Comparison of ENCODE assay signal across 29 cellular contexts in genomic region chr16:71246309-71246708, GRCh38. TPM values are rescaled to one million over a fixed set of nuclear protein-coding genes. Genes with fewer than 3 reads are reported as not detected.
"Had no signal": no experiment of that assay in that cellular context is flagged by ENCODE, and none has a peak within 500 bp of the region (broad histone marks: within the 10 kb centered on the region; RNA-seq: fewer than 3 reads in every experiment).

No MANE protein-coding gene starts in this region.

- H3K36me3 Mint-ChIP-seq: stimulated activated effector memory CD8-positive, alpha-beta T cell treated with anti-CD3 and anti-CD28 coated beads, Interleukin-12 subunit alpha, Interleukin-12 subunit beta, amount 100 ng/mL, for 72 hours; stimulated activated memory B cell treated with anti-CD40 and anti-IgM and Interleukin-4, amounts not matched to agents 10 μg/mL and 1 μg/mL and 100 μg/mL, for 72 hours; stimulated activated naive B cell treated with anti-CD40 and anti-IgM and Interleukin-4, amounts not matched to agents 10 μg/mL and 1 μg/mL and 100 μg/mL, for 72 hours; type B pancreatic cell had no signal

- H3K4me1 ChIP-seq: stomach, suprapubic skin, testis, thyroid gland, tibial artery, tibial nerve, transverse colon, upper lobe of right lung, uterus had no signal

- H3K4me3 Mint-ChIP-seq: stimulated activated effector memory CD8-positive, alpha-beta T cell treated with anti-CD3 and anti-CD28 coated beads, Interleukin-12 subunit alpha, Interleukin-12 subunit beta, amount 100 ng/mL, for 72 hours; stimulated activated memory B cell treated with anti-CD40 and anti-IgM and Interleukin-4, amounts not matched to agents 10 μg/mL and 1 μg/mL and 100 μg/mL, for 72 hours; stimulated activated naive B cell treated with anti-CD40 and anti-IgM and Interleukin-4, amounts not matched to agents 10 μg/mL and 1 μg/mL and 100 μg/mL, for 72 hours; stimulated activated naive CD8-positive, alpha-beta T cell treated with anti-CD3 and anti-CD28 coated beads, Interleukin-15, amount 100 ng/mL, for 72 hours; stimulated activated naive CD8-positive, alpha-beta T cell treated with anti-CD3 and anti-CD28 coated beads, Interleukin-15, Interleukin-2, amounts not matched to agents 100 ng/mL and 50 ng/mL, for 24 hours; type B pancreatic cell had no signal

- H3K27me3 Mint-ChIP-seq: stimulated activated naive CD8-positive, alpha-beta T cell treated with anti-CD3 and anti-CD28 coated beads, Interleukin-15, amount 100 ng/mL, for 72 hours; stimulated activated naive CD8-positive, alpha-beta T cell treated with anti-CD3 and anti-CD28 coated beads, Interleukin-15, Interleukin-2, amounts not matched to agents 100 ng/mL and 50 ng/mL, for 24 hours had no signal

- H3K4me3 ChIP-seq: stomach, suprapubic skin, testis, thoracic aorta, thyroid gland, tibial artery, tibial nerve, transverse colon, upper lobe of left lung, upper lobe of right lung, uterus, vagina had no signal

- H3K27me3 ChIP-seq: stomach, suprapubic skin, testis, thyroid gland, tibial artery, tibial nerve, transverse colon, upper lobe of left lung, upper lobe of right lung, uterus, vagina had no signal

- ATAC-seq: stimulated activated effector memory CD8-positive, alpha-beta T cell treated with anti-CD3 and anti-CD28 coated beads, Interleukin-12 subunit alpha, Interleukin-12 subunit beta, amount 100 ng/mL, for 72 hours; stimulated activated memory B cell treated with anti-CD40 and anti-IgM and Interleukin-4, amounts not matched to agents 10 μg/mL and 1 μg/mL and 100 μg/mL, for 72 hours; stimulated activated naive B cell treated with anti-CD40 and anti-IgM and Interleukin-4, amounts not matched to agents 10 μg/mL and 1 μg/mL and 100 μg/mL, for 72 hours; stimulated activated naive CD8-positive, alpha-beta T cell treated with anti-CD3 and anti-CD28 coated beads, Interleukin-15, amount 100 ng/mL, for 72 hours; stimulated activated naive CD8-positive, alpha-beta T cell treated with anti-CD3 and anti-CD28 coated beads, Interleukin-15, Interleukin-2, amounts not matched to agents 100 U/mL and 50 U/mL, for 24 hours; upper lobe of right lung had no signal

- H3K9me3 Mint-ChIP-seq: stimulated activated effector memory CD8-positive, alpha-beta T cell treated with anti-CD3 and anti-CD28 coated beads, Interleukin-12 subunit alpha, Interleukin-12 subunit beta, amount 100 ng/mL, for 72 hours; stimulated activated memory B cell treated with anti-CD40 and anti-IgM and Interleukin-4, amounts not matched to agents 10 μg/mL and 1 μg/mL and 100 μg/mL, for 72 hours; stimulated activated naive B cell treated with anti-CD40 and anti-IgM and Interleukin-4, amounts not matched to agents 10 μg/mL and 1 μg/mL and 100 μg/mL, for 72 hours; stimulated activated naive CD8-positive, alpha-beta T cell treated with anti-CD3 and anti-CD28 coated beads, Interleukin-15, amount 100 ng/mL, for 72 hours; stimulated activated naive CD8-positive, alpha-beta T cell treated with anti-CD3 and anti-CD28 coated beads, Interleukin-15, Interleukin-2, amounts not matched to agents 100 ng/mL and 50 ng/mL, for 24 hours had no signal

- H3K4me1 Mint-ChIP-seq: stimulated activated effector memory CD8-positive, alpha-beta T cell treated with anti-CD3 and anti-CD28 coated beads, Interleukin-12 subunit alpha, Interleukin-12 subunit beta, amount 100 ng/mL, for 72 hours; stimulated activated memory B cell treated with anti-CD40 and anti-IgM and Interleukin-4, amounts not matched to agents 10 μg/mL and 1 μg/mL and 100 μg/mL, for 72 hours; stimulated activated naive B cell treated with anti-CD40 and anti-IgM and Interleukin-4, amounts not matched to agents 10 μg/mL and 1 μg/mL and 100 μg/mL, for 72 hours; stimulated activated naive CD8-positive, alpha-beta T cell treated with anti-CD3 and anti-CD28 coated beads, Interleukin-15, amount 100 ng/mL, for 72 hours had no signal

- DNase-seq: stimulated activated CD4-positive, alpha-beta T cell treated with anti-CD3 and anti-CD28 coated beads, Interleukin-2, amount 100 ng/mL, for 48 hours; stimulated activated CD4-positive, alpha-beta T cell treated with anti-CD3 and anti-CD28 coated beads, Interleukin-4, amount 100 ng/mL, for 1 hour; stimulated activated CD4-positive, alpha-beta T cell treated with anti-CD3 and anti-CD28 coated beads, Interleukin-4, amount 100 ng/mL, for 24 hours; stimulated activated CD4-positive, alpha-beta T cell treated with anti-CD3 and anti-CD28 coated beads, Interleukin-4, amount 100 ng/mL, for 4 hours; stimulated activated CD8-positive, alpha-beta memory T cell treated with anti-CD3 and anti-CD28 coated beads, Interleukin-4, amount 100 ng/mL, for 48 hours; stimulated activated naive B cell treated with anti-CD40 and anti-IgM and Interleukin-4, amounts not matched to agents 10 μg/mL and 1 μg/mL and 100 μg/mL, for 72 hours; stimulated activated naive CD4-positive, alpha-beta T cell; stimulated activated naive CD4-positive, alpha-beta T cell treated with Interleukin-2 at 50 U/mL for 16 hours; stimulated activated naive CD8-positive, alpha-beta T cell treated with anti-CD3 and anti-CD28 coated beads, Interleukin-15, amount 100 ng/mL, for 72 hours; stimulated activated naive CD8-positive, alpha-beta T cell treated with anti-CD3 and anti-CD28 coated beads, Interleukin-15, Interleukin-2, amounts not matched to agents 100 U/mL and 50 U/mL, for 24 hours; stomach; substantia nigra; testis; thyroid gland; tibial artery; transverse colon; trophoblast cell; upper lobe of left lung; upper lobe of right lung; uterus had no signal

- H3K27ac Mint-ChIP-seq: stimulated activated effector memory CD8-positive, alpha-beta T cell treated with anti-CD3 and anti-CD28 coated beads, Interleukin-12 subunit alpha, Interleukin-12 subunit beta, amount 100 ng/mL, for 72 hours; stimulated activated memory B cell treated with anti-CD40 and anti-IgM and Interleukin-4, amounts not matched to agents 10 μg/mL and 1 μg/mL and 100 μg/mL, for 72 hours; stimulated activated naive B cell treated with anti-CD40 and anti-IgM and Interleukin-4, amounts not matched to agents 10 μg/mL and 1 μg/mL and 100 μg/mL, for 72 hours; stimulated activated naive CD8-positive, alpha-beta T cell treated with anti-CD3 and anti-CD28 coated beads, Interleukin-15, amount 100 ng/mL, for 72 hours; stimulated activated naive CD8-positive, alpha-beta T cell treated with anti-CD3 and anti-CD28 coated beads, Interleukin-15, Interleukin-2, amounts not matched to agents 100 ng/mL and 50 ng/mL, for 24 hours; type B pancreatic cell had no signal

- FAIRE-seq: urothelium cell line had no signal

- H3K36me3 ChIP-seq: stomach, suprapubic skin, thoracic aorta, thyroid gland, tibial artery, tibial nerve, transverse colon, upper lobe of left lung, upper lobe of right lung, uterus, vagina had no signal

- H3K9me3 ChIP-seq: stomach, suprapubic skin, testis, thoracic aorta, thyroid gland, tibial artery, tibial nerve, transverse colon, upper lobe of left lung, upper lobe of right lung, uterus, vagina had no signal

- H3K27ac ChIP-seq: stomach, suprapubic skin, testis, thoracic aorta, thyroid gland, tibial artery, tibial nerve, transverse colon, upper lobe of left lung, upper lobe of right lung, uterus, vagina had no signal

RNA-seq across cellular contexts. Expression of gene HYDIN, which starts 15.8 kb away (rescaled TPM):
- total RNA-seq: vagina had no signal
